ENCODE assay signal across 21 cellular contexts in the genomic region with DNA sequence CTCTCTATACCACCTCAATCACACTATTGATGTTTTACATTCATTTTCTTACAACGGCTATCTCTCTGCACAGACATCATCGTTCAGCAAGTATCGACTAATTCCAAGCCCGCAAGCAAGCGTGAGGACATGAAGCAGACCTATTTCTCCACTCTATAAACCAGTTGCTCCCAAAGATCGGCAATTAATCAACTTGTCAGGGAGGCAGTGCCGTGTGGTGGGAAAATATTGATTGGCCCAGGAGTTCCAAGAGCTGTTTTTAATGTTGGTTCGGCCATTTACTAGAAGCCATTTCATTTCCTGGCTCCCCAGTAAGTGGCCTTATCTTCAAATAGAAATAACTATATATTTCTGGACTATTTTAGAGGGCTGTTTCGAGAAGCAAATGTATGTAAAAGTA.
"Had no signal": no experiment of that assay in that cellular context is flagged by ENCODE, and none has a peak within 500 bp of the region (broad histone marks: within the 10 kb centered on the region; RNA-seq: fewer than 3 reads in every experiment).

No MANE protein-coding gene starts in this region.

- ATAC-seq: activated CD4-positive, CD25-positive, alpha-beta regulatory T cell treated with anti-CD3 and anti-CD28 coated beads, Interleukin-2, amount 50 U/mL, for 24 hours; left ventricle myocardium superior had no signal

- H3K27me3 Mint-ChIP-seq: activated naive CD8-positive, alpha-beta T cell treated with anti-CD3 and anti-CD28 coated beads, Interleukin-2, amount 10 ng/mL, durations not matched to agents 7 days and 5 days; memory B cell; stimulated activated naive CD8-positive, alpha-beta T cell treated with anti-CD3 and anti-CD28 coated beads, Interleukin-15, Interleukin-2, amounts not matched to agents 100 ng/mL and 50 ng/mL, for 24 hours had no signal

- H3K27ac ChIP-seq: epithelial cell of prostate, right atrium auricular region, skin epidermis, suprapubic skin had no signal

- H3K27ac Mint-ChIP-seq: activated naive CD8-positive, alpha-beta T cell treated with anti-CD3 and anti-CD28 coated beads, Interleukin-2, amount 10 ng/mL, durations not matched to agents 7 days and 5 days; dendritic cell treated with granulocyte-macrophage colony-stimulating factor and Interleukin-4, amounts not matched to agents 40 ng/mL and 50 ng/mL, for 4 days; memory B cell; natural killer cell; stimulated activated naive CD8-positive, alpha-beta T cell treated with anti-CD3 and anti-CD28 coated beads, Interleukin-15, Interleukin-2, amounts not matched to agents 100 ng/mL and 50 ng/mL, for 24 hours had no signal

- DNase-seq: activated CD4-positive, alpha-beta T cell treated with anti-CD3 and anti-CD28 coated beads, Interleukin-2, amount 50 U/mL, for 1 hour; activated CD8-positive, alpha-beta memory T cell treated with anti-CD3 and anti-CD28 coated beads for 24 hours; activated naive CD4-positive, alpha-beta T cell; activated naive CD8-positive, alpha-beta T cell treated with anti-CD3 and anti-CD28 coated beads, Interleukin-2, amount 10 ng/mL, durations not matched to agents 7 days and 5 days; anterior cingulate cortex; effector memory CD4-positive, alpha-beta T cell; foreskin melanocyte; kidney glomerular epithelial cell; left ventricle myocardium superior; natural killer cell; stimulated activated CD4-positive, alpha-beta T cell treated with anti-CD3 and anti-CD28 coated beads, Interleukin-4, amount 100 ng/mL, for 4 hours; stimulated activated CD8-positive, alpha-beta memory T cell treated with anti-CD3 and anti-CD28 coated beads, Interleukin-4, amount 100 ng/mL, for 48 hours; trophoblast cell had no signal

- H3K36me3 Mint-ChIP-seq: natural killer cell had no signal

- H3K4me3 ChIP-seq: right atrium auricular region, skin epidermis, suprapubic skin had no signal

- H3K9me3 Mint-ChIP-seq: dendritic cell treated with granulocyte-macrophage colony-stimulating factor and Interleukin-4, amounts not matched to agents 40 ng/mL and 50 ng/mL, for 4 days; memory B cell; natural killer cell had no signal

- H3K4me1 Mint-ChIP-seq: natural killer cell had no signal

- H3K27me3 ChIP-seq: right atrium auricular region, suprapubic skin had no signal

- H3K9me3 ChIP-seq: right atrium auricular region, suprapubic skin had no signal

- H3K4me3 Mint-ChIP-seq: activated naive CD8-positive, alpha-beta T cell treated with anti-CD3 and anti-CD28 coated beads, Interleukin-2, amount 10 ng/mL, durations not matched to agents 7 days and 5 days; dendritic cell treated with granulocyte-macrophage colony-stimulating factor and Interleukin-4, amounts not matched to agents 40 ng/mL and 50 ng/mL, for 4 days; memory B cell; natural killer cell; stimulated activated naive CD8-positive, alpha-beta T cell treated with anti-CD3 and anti-CD28 coated beads, Interleukin-15, Interleukin-2, amounts not matched to agents 100 ng/mL and 50 ng/mL, for 24 hours had no signal

- H3K36me3 ChIP-seq: right atrium auricular region, suprapubic skin had no signal
